Comparison of ENCODE assay signal across 8 cellular contexts in genomic region chr5:170278611-170279500, GRCh38. TPM values are rescaled to one million over a fixed set of nuclear protein-coding genes. Genes with fewer than 3 reads are reported as not detected.
DNase-seq lines count a peak whose midpoint lies in the region; ATAC-seq and TF ChIP-seq lines count a peak whose summit lies in the region.

No MANE protein-coding gene starts in this region.

- no peak overlapping the region for H3K27ac ChIP-seq in right atrium auricular region

- H3K27ac Mint-ChIP-seq in effector memory CD8-positive, alpha-beta T cell: peak overlapping the region; percentile 88 to 95

- no peaks in the 10 kb centered on the region for H3K27me3 Mint-ChIP-seq in effector memory CD8-positive, alpha-beta T cell

- no peaks in the 10 kb centered on the region for H3K9me3 Mint-ChIP-seq in effector memory CD8-positive, alpha-beta T cell

- peaks cover 0 to 4% of the 10 kb centered on the region in 2 donors for H3K9me3 ChIP-seq in right atrium auricular region

- no peaks in the 10 kb centered on the region for H3K27me3 ChIP-seq in right atrium auricular region

- DNase-seq in Right ventricle myocardium inferior (ENCODE audit: missing footprints) (peak; percentile 91), right atrium auricular region (ENCODE audit: low spot score) (no peak), NCI-H748 treated with DMSO at 0.1 percent for 48 hours (lab: John Stamatoyannopoulos, UW) (no peak), HT-29 (ENCODE audit: low spot score) (no peak)
- peak; percentile 64 to 73 for DNase-seq in activated CD4-positive, alpha-beta T cell treated with anti-CD3 and anti-CD28 coated beads for 24 hours (ENCODE audit: low read depth in 2 of 2)
- peak; percentile 86 to 87 (median 86) for DNase-seq in effector memory CD8-positive, alpha-beta T cell
- peak; percentile 74 for DNase-seq in stimulated activated CD4-positive, alpha-beta T cell treated with anti-CD3 and anti-CD28 coated beads, Interleukin-4, amount 100 ng/mL, for 1 hour

- peak overlapping the region; percentile 80 to 86 for H3K4me3 Mint-ChIP-seq in effector memory CD8-positive, alpha-beta T cell

- peak; percentile 45 for ATAC-seq in Right ventricle myocardium inferior
- ATAC-seq in HG03520 (IDR thresholded peaks at IDR 0.05; ENCODE audit: unreplicated experiment): peak; percentile 87
- ATAC-seq in effector memory CD8-positive, alpha-beta T cell (replicated peaks): peak; percentile 73

- H3K4me1 ChIP-seq in right atrium auricular region: peaks cover 0 to 20% of the 10 kb centered on the region in 2 donors

- H3K4me1 Mint-ChIP-seq in effector memory CD8-positive, alpha-beta T cell (ENCODE audit: low read depth in 2 of 2): peaks cover 91 to 97% of the 10 kb centered on the region in 2 donors

- H3K4me3 ChIP-seq in right atrium auricular region: no peak overlapping the region

- intact Hi-C loops in Right ventricle myocardium inferior (cut with DNase I): loop anchor here (10.0 kb wide), 1 partner anchor 356 kb away; no protein-coding TSS in a partner anchor

- no peaks in the 10 kb centered on the region for H3K36me3 ChIP-seq in right atrium auricular region

- TF ChIP-seq CTCF in right atrium auricular region (IDR thresholded peaks at IDR 0.05): no peak

- H3K36me3 Mint-ChIP-seq in effector memory CD8-positive, alpha-beta T cell (ENCODE audit: insufficient read depth): peaks cover 96% of the 10 kb centered on the region

RNA-seq across cellular contexts. Expression of gene LCP2, which starts 18.7 kb away (rescaled TPM):
- total RNA-seq in Right ventricle myocardium inferior (6.7 TPM), right atrium auricular region (1 to 10 TPM; 3.9 to 6.5 TPM)
- total RNA-seq in HT-29 (2014; rRNA removed; shearing (Covaris generic)): not detected in 2 replicates

RNA-seq across cellular contexts. Expression of gene C5orf58, which starts 46.1 kb away (rescaled TPM):
- total RNA-seq in Right ventricle myocardium inferior (not detected), right atrium auricular region (not detected)
- not detected in 2 replicates for total RNA-seq in HT-29 (2014; rRNA removed; shearing (Covaris generic))

Comparison
In these comparisons a context has a peak if more than half of its experiments do, and no peak if none do; other contexts are left out.
1. DNase-seq: peak in Right ventricle myocardium inferior (single experiment), activated CD4-positive, alpha-beta T cell treated with anti-CD3 and anti-CD28 coated beads for 24 hours (2 of 2), effector memory CD8-positive, alpha-beta T cell (3 of 3) and stimulated activated CD4-positive, alpha-beta T cell treated with anti-CD3 and anti-CD28 coated beads, Interleukin-4, amount 100 ng/mL, for 1 hour (single experiment); none in right atrium auricular region (single experiment), NCI-H748 treated with DMSO at 0.1 percent for 48 hours (single experiment) and HT-29 (single experiment).
2. Peak in every context shown above with its lines, with median percentiles within 50 percentile points of each other: ATAC-seq.